35 cellular contexts compared by ENCODE assay signal in genomic region chr4:166222271-166222670, GRCh38.
A peak's percentile ranks its signal among the peaks of the same experiment; 100 is the strongest.
DNase-seq lines count a peak whose midpoint lies in the region; ATAC-seq, FAIRE-seq and TF ChIP-seq lines count a peak whose summit lies in the region.
"Had no signal": no experiment of that assay in that cellular context is flagged by ENCODE, and none has a peak within 500 bp of the region (broad histone marks: within the 10 kb centered on the region; RNA-seq: fewer than 3 reads in every experiment).

No MANE protein-coding gene starts in this region.

- peak; percentile 67 for ATAC-seq in PC-3
- no peak for ATAC-seq in GM21528 (IDR thresholded peaks at IDR 0.05; ENCODE audit: low FRiP score, unreplicated experiment)
- ATAC-seq in left cardiac atrium = no peak
- ATAC-seq: A549; CD8-positive, alpha-beta T cell had no signal

- CTCF ChIA-PET in PC-3 (lab: Charles Lee) = no interaction called here

- FAIRE-seq in G401.6 (lab: Jason Lieb, UNC) = peak; percentile 40
- peak; percentile 85 for FAIRE-seq in islet of Langerhans (lab: Jason Lieb, UNC)
- FAIRE-seq in kidney (lab: Jason Lieb, UNC) = peak; percentile 33
- FAIRE-seq: A204.1, A549, D721Med had no signal

- no peak overlapping the region for H3K9ac ChIP-seq in PC-3 (ENCODE audit: low read length)
- H3K9ac ChIP-seq in kidney (ENCODE audit: low read length in 2 of 2) = no peak overlapping the region
- H3K9ac ChIP-seq: BLaER1; BLaER1 treated with 17β-estradiol and CSF1 and Interleukin-3, amounts not matched to agents 10 nM and 100 nM had no signal

- H2AFZ ChIP-seq in PC-3 (ENCODE audit: low read length) = no peak overlapping the region

- no peak overlapping the region for H3K4me3 ChIP-seq in PC-3 (ENCODE audit: low read length)
- H3K4me3 ChIP-seq in kidney (ENCODE audit: low read length in 2 of 2) = no peak overlapping the region
- no peak overlapping the region for H3K4me3 ChIP-seq in ascending aorta
- H3K4me3 ChIP-seq: A549; BLaER1; BLaER1 treated with 17β-estradiol and CSF1 and Interleukin-3, amounts not matched to agents 10 nM and 100 nM had no signal

- TF ChIP-seq CTCF in PC-3 (conservative IDR thresholded peaks at IDR 0.05; ENCODE audit: low read depth, low read length) (no peak), kidney (IDR thresholded peaks at IDR 0.05; ENCODE audit: borderline replicate concordance, extremely low read depth, insufficient read depth) (no peak), ascending aorta (IDR thresholded peaks at IDR 0.05) (no peak)

- H3K27me3 ChIP-seq in PC-3 (ENCODE audit: low read length) (no peaks in the 10 kb centered on the region), ascending aorta (no peaks in the 10 kb centered on the region)
- H3K27me3 ChIP-seq: BE2C; BLaER1; BLaER1 treated with 17β-estradiol and CSF1 and Interleukin-3, amounts not matched to agents 10 nM and 100 nM had no signal

- no peak overlapping the region for H3K27ac ChIP-seq in PC-3 (ENCODE audit: low read length)
- H3K27ac ChIP-seq in kidney (ENCODE audit: low read depth in 2 of 2, low read length in 2 of 2) = no peak overlapping the region
- H3K27ac ChIP-seq in ascending aorta = no peak overlapping the region
- H3K27ac ChIP-seq: 22Rv1; A549; BLaER1; BLaER1 treated with 17β-estradiol and CSF1 and Interleukin-3, amounts not matched to agents 10 nM and 100 nM; C4-2B had no signal

- H3K4me1 ChIP-seq in PC-3 (ENCODE audit: insufficient read depth, low read length) = peaks cover 7% of the 10 kb centered on the region
- H3K4me1 ChIP-seq in kidney (ENCODE audit: control insufficient read depth in 1 of 2, insufficient read depth in 1 of 2, low read depth in 1 of 2, low read length in 2 of 2) = no peaks in the 10 kb centered on the region
- H3K4me1 ChIP-seq in ascending aorta = no peaks in the 10 kb centered on the region
- H3K4me1 ChIP-seq: A549; BE2C; BLaER1; BLaER1 treated with 17β-estradiol and CSF1 and Interleukin-3, amounts not matched to agents 10 nM and 100 nM; Caco-2 had no signal

- no peaks in the 10 kb centered on the region for H3K9me3 ChIP-seq in PC-3 (ENCODE audit: low read length)
- no peaks in the 10 kb centered on the region for H3K9me3 ChIP-seq in kidney (ENCODE audit: control insufficient read depth in 1 of 2, low read length in 2 of 2)
- no peaks in the 10 kb centered on the region for H3K9me3 ChIP-seq in ascending aorta
- H3K9me3 ChIP-seq: A549, BE2C, Caco-2 had no signal

- BruUV-seq in PC-3 (replicated peaks; lab: Mats Ljungman, UMichigan) = no TSS peak

- H3K36me3 ChIP-seq in PC-3 (ENCODE audit: low read depth, low read length) = no peaks in the 10 kb centered on the region
- no peaks in the 10 kb centered on the region for H3K36me3 ChIP-seq in kidney (ENCODE audit: control insufficient read depth in 1 of 2, insufficient read depth in 2 of 2, low read length in 2 of 2)
- H3K36me3 ChIP-seq in ascending aorta = no peaks in the 10 kb centered on the region
- H3K36me3 ChIP-seq: BE2C; BLaER1; BLaER1 treated with 17β-estradiol and CSF1 and Interleukin-3, amounts not matched to agents 10 nM and 100 nM had no signal

- H3K9me2 ChIP-seq in PC-3 (replicated peaks; ENCODE audit: low read length) = no peaks in the 10 kb centered on the region

- intact Hi-C loops in PC-3 (cut with micrococcal nuclease) (no loop called here), kidney (cut with DNase I) (no loop called here), ascending aorta (cut with DNase I) (no loop called here), left cardiac atrium (cut with DNase I) (no loop called here)

- POLR2A ChIA-PET in PC-3 (lab: Charles Lee; ENCODE audit: unreplicated experiment) = no interaction called here

- no peaks in the 10 kb centered on the region for H4K20me1 ChIP-seq in PC-3 (ENCODE audit: low read length)
- H4K20me1 ChIP-seq: BLaER1; BLaER1 treated with 17β-estradiol and CSF1 and Interleukin-3, amounts not matched to agents 10 nM and 100 nM had no signal

- H3K4me2 ChIP-seq in PC-3 (ENCODE audit: low read length) = no peak overlapping the region
- H3K4me2 ChIP-seq: A549; BLaER1; BLaER1 treated with 17β-estradiol and CSF1 and Interleukin-3, amounts not matched to agents 10 nM and 100 nM had no signal

- no peaks in the 10 kb centered on the region for H3K79me2 ChIP-seq in PC-3 (ENCODE audit: low read length)

- peak; percentile 51 for DNase-seq in PC-3
- no peak for DNase-seq in kidney
- no peak for DNase-seq in cerebellar cortex (ENCODE audit: low spot score)
- DNase-seq in ascending aorta (ENCODE audit: low spot score in 2 of 2) = no peak
- DNase-seq in left cardiac atrium = no peak
- DNase-seq: 8988T; ACHN; AML-193; BE2C; C1 segment of cervical spinal cord; Caco-2; Calu3; CD4-positive, alpha-beta memory T cell; CD4-positive, alpha-beta T cell; CD4-positive, CD25-positive, alpha-beta regulatory T cell; CD8-positive, alpha-beta memory T cell; CD8-positive, alpha-beta T cell; COR-L47; DMS 273 treated with DMSO at 0.1 percent for 48 hours; DMS153; DMS53; DMS79; DMS79 treated with DMSO at 0.1 percent for 48 hours; DND-41; EL had no signal

- no peaks in the 10 kb centered on the region for H3F3A ChIP-seq in PC-3 (ENCODE audit: low read length, unreplicated experiment)
